Comparison of ENCODE assay signal across 27 cellular contexts in the genomic region with DNA sequence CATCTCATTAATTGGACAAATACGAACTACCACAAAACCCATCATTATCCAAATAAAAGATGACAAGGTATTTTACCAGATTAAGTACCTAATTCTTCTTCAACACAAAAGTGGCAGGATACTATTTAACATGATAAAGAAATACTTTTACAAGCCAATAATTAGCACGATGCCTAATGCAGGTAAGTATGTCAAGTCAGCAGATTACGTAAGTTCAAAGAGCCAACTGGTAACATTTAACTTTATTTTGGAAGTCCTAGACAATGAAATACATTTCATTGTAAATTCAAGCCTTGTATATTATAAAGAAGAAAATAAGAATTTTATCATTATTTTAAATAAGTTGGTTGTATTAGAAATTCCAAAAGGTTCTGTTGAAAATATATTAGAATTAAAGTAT.
"Had no signal": no experiment of that assay in that cellular context is flagged by ENCODE, and none has a peak within 500 bp of the region (broad histone marks: within the 10 kb centered on the region; RNA-seq: fewer than 3 reads in every experiment).

No MANE protein-coding gene starts in this region.

- H3K27ac ChIP-seq: colonic mucosa, epithelial cell of prostate, esophagus squamous epithelium, gastrocnemius medialis, heart left ventricle, hepatocyte, lower lobe of right lung had no signal

- H3K4me2 ChIP-seq: hepatocyte had no signal

- DNase-seq: colonic mucosa; cortex of kidney; effector CD8-positive, alpha-beta T cell; effector memory CD8-positive, alpha-beta T cell; endodermal cell; erythroblast; esophagus squamous epithelium; foreskin fibroblast; foreskin melanocyte; gastrocnemius medialis; heart left ventricle; hypothalamus; immature natural killer cell; islet precursor cell; kidney; kidney glomerular epithelial cell; left colon; left ventricle myocardium superior; lower lobe of right lung; mesenchymal stem cell; mucosa of descending colon had no signal

- H3K27ac Mint-ChIP-seq: dendritic cell treated with granulocyte-macrophage colony-stimulating factor and Interleukin-4, amounts not matched to agents 40 ng/mL and 50 ng/mL, for 4 days; effector memory CD8-positive, alpha-beta T cell; endodermal cell; immature natural killer cell; mesothelial cell of epicardium had no signal

- H3K36me3 ChIP-seq: colonic mucosa, esophagus squamous epithelium, gastrocnemius medialis, heart left ventricle, lower lobe of right lung had no signal

- H3K4me3 ChIP-seq: colonic mucosa, esophagus squamous epithelium, gastrocnemius medialis, heart left ventricle, hepatocyte, lower lobe of right lung, mucosa of descending colon had no signal

- H2AFZ ChIP-seq: hepatocyte had no signal

- H3K27me3 ChIP-seq: colonic mucosa, esophagus squamous epithelium, gastrocnemius medialis, heart left ventricle, hepatocyte had no signal

- H3K9me3 ChIP-seq: colonic mucosa, esophagus squamous epithelium, gastrocnemius medialis, heart left ventricle, lower lobe of right lung, mucosa of descending colon had no signal

- H3K79me2 ChIP-seq: hepatocyte had no signal

- H3K36me3 Mint-ChIP-seq: immature natural killer cell, mesothelial cell of epicardium had no signal

- ATAC-seq: effector memory CD8-positive, alpha-beta T cell; esophagus mucosa; gastrocnemius medialis; heart left ventricle; left colon; left lobe of liver; left ventricle myocardium superior; lower lobe of right lung; mucosa of descending colon had no signal

- H3K27me3 Mint-ChIP-seq: dendritic cell treated with granulocyte-macrophage colony-stimulating factor and Interleukin-4, amounts not matched to agents 40 ng/mL and 50 ng/mL, for 4 days; effector memory CD8-positive, alpha-beta T cell had no signal

- H3K9me3 Mint-ChIP-seq: effector memory CD8-positive, alpha-beta T cell; endodermal cell; mesothelial cell of epicardium had no signal

- H3K4me1 ChIP-seq: colonic mucosa, esophagus squamous epithelium, gastrocnemius medialis, heart left ventricle, lower lobe of right lung had no signal

- H3K4me3 Mint-ChIP-seq: dendritic cell treated with granulocyte-macrophage colony-stimulating factor and Interleukin-4, amounts not matched to agents 40 ng/mL and 50 ng/mL, for 4 days; effector memory CD8-positive, alpha-beta T cell; endodermal cell; immature natural killer cell; mesothelial cell of epicardium had no signal

- H3K4me1 Mint-ChIP-seq: endodermal cell, immature natural killer cell had no signal
